Comparison of ENCODE assay signal across 20 cellular contexts in genomic region chr13:79447741-79448140, GRCh38. TPM values are rescaled to one million over a fixed set of nuclear protein-coding genes. Genes with fewer than 3 reads are reported as not detected.
DNase-seq lines count a peak whose midpoint lies in the region; ATAC-seq, FAIRE-seq and TF ChIP-seq lines count a peak whose summit lies in the region.
"Had no signal": no experiment of that assay in that cellular context is flagged by ENCODE, and none has a peak within 500 bp of the region (broad histone marks: within the 10 kb centered on the region; RNA-seq: fewer than 3 reads in every experiment).

No MANE protein-coding gene starts in this region.

- H3K9me3 ChIP-seq in HAP-1 (no peaks in the 10 kb centered on the region), neural progenitor cell (ENCODE audit: low read depth) (no peaks in the 10 kb centered on the region), lower lobe of right lung (no peaks in the 10 kb centered on the region)
- H3K9me3 ChIP-seq: BE2C, SJSA1 had no signal

- no peak overlapping the region for H3K9ac ChIP-seq in neural progenitor cell

- peaks cover 9% of the 10 kb centered on the region for H3K9me3 Mint-ChIP-seq in activated CD4-positive, alpha-beta T cell treated with anti-CD3 and anti-CD28 coated beads, Interleukin-2, amount 10 ng/mL, durations not matched to agents 24 days and 14 days
- no peaks in the 10 kb centered on the region for H3K9me3 Mint-ChIP-seq in activated CD4-positive, alpha-beta T cell treated with anti-CD3 and anti-CD28 coated beads, Interleukin-2, amount 10 ng/mL, durations not matched to agents 7 days and 5 days
- H3K9me3 Mint-ChIP-seq in activated T-helper 1 cell treated with anti-CD3 and anti-CD28 coated beads, Interleukin-12 subunit alpha, Interleukin-12 subunit beta, Interleukin-2, Interleukin-4 antibody, amounts not matched to agents 30 ng/mL and 10 ng/mL and 1 ng/mL, durations not matched to agents 14 hours and 24 hours and 36 hours = peaks cover 11% of the 10 kb centered on the region
- H3K9me3 Mint-ChIP-seq in neural progenitor cell = peaks cover 2% of the 10 kb centered on the region
- H3K9me3 Mint-ChIP-seq: CD4-positive, alpha-beta T cell had no signal

- peaks cover 6% of the 10 kb centered on the region for H3K27me3 ChIP-seq in HAP-1 (ENCODE audit: low read depth)
- peaks cover 58% of the 10 kb centered on the region for H3K27me3 ChIP-seq in neural progenitor cell
- no peaks in the 10 kb centered on the region for H3K27me3 ChIP-seq in lower lobe of right lung (ENCODE audit: low read depth)
- H3K27me3 ChIP-seq: BE2C, SJSA1 had no signal

- POLR2A ChIA-PET in activated CD4-positive, alpha-beta T cell treated with anti-CD3 and anti-CD28 coated beads, Interleukin-2, amount 10 ng/mL, durations not matched to agents 7 days and 5 days (lab: Charles Lee) = interaction anchor here (0.6 kb wide), 1 partner anchor 112 kb away, joined by 3 read pairs; no protein-coding TSS in a partner anchor

- H2AFZ ChIP-seq in neural progenitor cell (replicated peaks) = no peak overlapping the region

- H3K4me1 ChIP-seq in HAP-1 (peaks cover 25% of the 10 kb centered on the region), neural progenitor cell (peaks cover 13% of the 10 kb centered on the region), lower lobe of right lung (peaks cover 5% of the 10 kb centered on the region)

- no peak overlapping the region for H3K4me3 Mint-ChIP-seq in activated CD4-positive, alpha-beta T cell treated with anti-CD3 and anti-CD28 coated beads, Interleukin-2, amount 10 ng/mL, durations not matched to agents 24 days and 14 days
- H3K4me3 Mint-ChIP-seq in activated CD4-positive, alpha-beta T cell treated with anti-CD3 and anti-CD28 coated beads, Interleukin-2, amount 10 ng/mL, durations not matched to agents 7 days and 5 days = no peak overlapping the region
- no peak overlapping the region for H3K4me3 Mint-ChIP-seq in activated T-helper 1 cell treated with anti-CD3 and anti-CD28 coated beads, Interleukin-12 subunit alpha, Interleukin-12 subunit beta, Interleukin-2, Interleukin-4 antibody, amounts not matched to agents 30 ng/mL and 10 ng/mL and 1 ng/mL, durations not matched to agents 14 hours and 24 hours and 36 hours
- H3K4me3 Mint-ChIP-seq in neural progenitor cell = no peak overlapping the region
- H3K4me3 Mint-ChIP-seq: CD4-positive, alpha-beta T cell had no signal

- peaks cover 7% of the 10 kb centered on the region for H3K36me3 Mint-ChIP-seq in activated CD4-positive, alpha-beta T cell treated with anti-CD3 and anti-CD28 coated beads, Interleukin-2, amount 10 ng/mL, durations not matched to agents 24 days and 14 days (ENCODE audit: low read depth)
- no peaks in the 10 kb centered on the region for H3K36me3 Mint-ChIP-seq in activated CD4-positive, alpha-beta T cell treated with anti-CD3 and anti-CD28 coated beads, Interleukin-2, amount 10 ng/mL, durations not matched to agents 7 days and 5 days (ENCODE audit: low read depth)
- H3K36me3 Mint-ChIP-seq in activated T-helper 1 cell treated with anti-CD3 and anti-CD28 coated beads, Interleukin-12 subunit alpha, Interleukin-12 subunit beta, Interleukin-2, Interleukin-4 antibody, amounts not matched to agents 30 ng/mL and 10 ng/mL and 1 ng/mL, durations not matched to agents 14 hours and 24 hours and 36 hours (ENCODE audit: low read depth) = peaks cover 11% of the 10 kb centered on the region
- no peaks in the 10 kb centered on the region for H3K36me3 Mint-ChIP-seq in neural progenitor cell

- intact Hi-C loops in activated CD4-positive, alpha-beta T cell treated with anti-CD3 and anti-CD28 coated beads, Interleukin-2, amount 10 ng/mL, durations not matched to agents 24 days and 14 days (cut with micrococcal nuclease) = no loop called here
- intact Hi-C loops in activated T-helper 1 cell treated with anti-CD3 and anti-CD28 coated beads, Interleukin-12 subunit alpha, Interleukin-12 subunit beta, Interleukin-2, Interleukin-4 antibody, amounts not matched to agents 30 ng/mL and 10 ng/mL and 1 ng/mL, durations not matched to agents 14 hours and 24 hours and 36 hours (cut with micrococcal nuclease) = no loop called here
- intact Hi-C loops in Right ventricle myocardium inferior (cut with DNase I) = no loop called here
- intact Hi-C loops in lower lobe of right lung (cut with DNase I) = no loop called here

- TF ChIP-seq CTCF in neural progenitor cell (IDR thresholded peaks at IDR 0.05) (no peak), lower lobe of right lung (IDR thresholded peaks at IDR 0.05) (no peak)

- peaks cover 8% of the 10 kb centered on the region for H3F3A ChIP-seq in neural progenitor cell (ENCODE audit: low read depth)

- no peak for FAIRE-seq in HTR-8/SVneo (lab: Jason Lieb, UNC)
- FAIRE-seq: A204.1, G401.6, RCC 7860 had no signal

- no peak overlapping the region for H3K4me2 ChIP-seq in neural progenitor cell

- no peaks in the 10 kb centered on the region for H3K27me3 Mint-ChIP-seq in activated CD4-positive, alpha-beta T cell treated with anti-CD3 and anti-CD28 coated beads, Interleukin-2, amount 10 ng/mL, durations not matched to agents 24 days and 14 days
- H3K27me3 Mint-ChIP-seq in activated CD4-positive, alpha-beta T cell treated with anti-CD3 and anti-CD28 coated beads, Interleukin-2, amount 10 ng/mL, durations not matched to agents 7 days and 5 days = no peaks in the 10 kb centered on the region
- H3K27me3 Mint-ChIP-seq in activated T-helper 1 cell treated with anti-CD3 and anti-CD28 coated beads, Interleukin-12 subunit alpha, Interleukin-12 subunit beta, Interleukin-2, Interleukin-4 antibody, amounts not matched to agents 30 ng/mL and 10 ng/mL and 1 ng/mL, durations not matched to agents 14 hours and 24 hours and 36 hours (ENCODE audit: insufficient read depth) = no peaks in the 10 kb centered on the region
- H3K27me3 Mint-ChIP-seq in neural progenitor cell (ENCODE audit: insufficient read depth, low read depth) = peaks cover 2% of the 10 kb centered on the region
- H3K27me3 Mint-ChIP-seq: CD4-positive, alpha-beta T cell had no signal

- no peak for DNase-seq in activated CD4-positive, alpha-beta T cell treated with anti-CD3 and anti-CD28 coated beads, Interleukin-2, amount 10 ng/mL, durations not matched to agents 24 days and 14 days
- no peak for DNase-seq in activated CD4-positive, alpha-beta T cell treated with anti-CD3 and anti-CD28 coated beads, Interleukin-2, amount 10 ng/mL, durations not matched to agents 7 days and 5 days
- DNase-seq in HAP-1 (ENCODE audit: low spot score in 2 of 2) (peak; percentile 33 to 70), neural progenitor cell (ENCODE audit: low spot score) (peak; percentile 25), Right ventricle myocardium inferior (ENCODE audit: missing footprints) (no peak), lower lobe of right lung (no peak), HTR-8/SVneo (ENCODE audit: insufficient read length, low spot score) (no peak)
- DNase-seq in activated T-helper 1 cell treated with anti-CD3 and anti-CD28 coated beads, Interleukin-12 subunit alpha, Interleukin-12 subunit beta, Interleukin-2, Interleukin-4 antibody, amounts not matched to agents 30 ng/mL and 10 ng/mL and 1 ng/mL, durations not matched to agents 14 hours and 24 hours and 36 hours (ENCODE audit: low spot score) = no peak
- DNase-seq: BE2C; Caco-2; CD4-positive, alpha-beta T cell; GOT3; NCI-H1048; NCI-H1417 treated with DMSO at 0.1 percent for 48 hours; NCI-H187; NCI-H748 treated with DMSO at 0.1 percent for 48 hours had no signal

- H3K4me1 Mint-ChIP-seq in activated CD4-positive, alpha-beta T cell treated with anti-CD3 and anti-CD28 coated beads, Interleukin-2, amount 10 ng/mL, durations not matched to agents 24 days and 14 days = peaks cover 59% of the 10 kb centered on the region
- peaks cover 64% of the 10 kb centered on the region for H3K4me1 Mint-ChIP-seq in activated CD4-positive, alpha-beta T cell treated with anti-CD3 and anti-CD28 coated beads, Interleukin-2, amount 10 ng/mL, durations not matched to agents 7 days and 5 days
- peaks cover 72% of the 10 kb centered on the region for H3K4me1 Mint-ChIP-seq in activated T-helper 1 cell treated with anti-CD3 and anti-CD28 coated beads, Interleukin-12 subunit alpha, Interleukin-12 subunit beta, Interleukin-2, Interleukin-4 antibody, amounts not matched to agents 30 ng/mL and 10 ng/mL and 1 ng/mL, durations not matched to agents 14 hours and 24 hours and 36 hours (ENCODE audit: low read depth)
- H3K4me1 Mint-ChIP-seq in neural progenitor cell = peaks cover 39% of the 10 kb centered on the region

- H3K4me3 ChIP-seq in HAP-1 (no peak overlapping the region), neural progenitor cell (no peak overlapping the region), lower lobe of right lung (no peak overlapping the region)
- H3K4me3 ChIP-seq: SJSA1 had no signal

- CTCF ChIA-PET in activated CD4-positive, alpha-beta T cell treated with anti-CD3 and anti-CD28 coated beads, Interleukin-2, amount 10 ng/mL, durations not matched to agents 7 days and 5 days (lab: Charles Lee) = interaction anchor here (0.8 kb wide), 1 partner anchor 75 kb away, joined by 3 read pairs; no protein-coding TSS in a partner anchor

- peak overlapping the region; percentile 39 for H3K27ac Mint-ChIP-seq in activated CD4-positive, alpha-beta T cell treated with anti-CD3 and anti-CD28 coated beads, Interleukin-2, amount 10 ng/mL, durations not matched to agents 24 days and 14 days
- no peak overlapping the region for H3K27ac Mint-ChIP-seq in activated CD4-positive, alpha-beta T cell treated with anti-CD3 and anti-CD28 coated beads, Interleukin-2, amount 10 ng/mL, durations not matched to agents 7 days and 5 days
- H3K27ac Mint-ChIP-seq in activated T-helper 1 cell treated with anti-CD3 and anti-CD28 coated beads, Interleukin-12 subunit alpha, Interleukin-12 subunit beta, Interleukin-2, Interleukin-4 antibody, amounts not matched to agents 30 ng/mL and 10 ng/mL and 1 ng/mL, durations not matched to agents 14 hours and 24 hours and 36 hours = peak overlapping the region; percentile 69
- no peak overlapping the region for H3K27ac Mint-ChIP-seq in neural progenitor cell
- H3K27ac Mint-ChIP-seq: CD4-positive, alpha-beta T cell had no signal

- ATAC-seq in Right ventricle myocardium inferior = no peak
- ATAC-seq in lower lobe of right lung = no peak

- no peak overlapping the region for H3K27ac ChIP-seq in neural progenitor cell
- H3K27ac ChIP-seq in lower lobe of right lung = no peak overlapping the region
- H3K27ac ChIP-seq: SJSA1 had no signal

- in situ Hi-C loops in HAP-1 (cut with MboI; ENCODE audit: low sequenced_read_pairs) = no loop called here

- H3K36me3 ChIP-seq in HAP-1 (replicated peaks) = no peaks in the 10 kb centered on the region
- no peaks in the 10 kb centered on the region for H3K36me3 ChIP-seq in neural progenitor cell
- no peaks in the 10 kb centered on the region for H3K36me3 ChIP-seq in lower lobe of right lung
- H3K36me3 ChIP-seq: BE2C, SJSA1 had no signal

- peaks cover 10% of the 10 kb centered on the region for H4K20me1 ChIP-seq in neural progenitor cell (ENCODE audit: low read depth)

- no peaks in the 10 kb centered on the region for H3K79me2 ChIP-seq in neural progenitor cell (ENCODE audit: low read depth)

RNA-seq across cellular contexts. Expression of gene NDFIP2, which starts 33.2 kb away (rescaled TPM):
- total RNA-seq in activated CD4-positive, alpha-beta T cell treated with anti-CD3 and anti-CD28 coated beads, Interleukin-2, amount 10 ng/mL, durations not matched to agents 24 days and 14 days = 258 and 272 TPM in 2 replicates
- 10 to 100 TPM; 17.8 to 21.2 TPM for total RNA-seq in activated CD4-positive, alpha-beta T cell treated with anti-CD3 and anti-CD28 coated beads, Interleukin-2, amount 10 ng/mL, durations not matched to agents 7 days and 5 days
- total RNA-seq in activated T-helper 1 cell treated with anti-CD3 and anti-CD28 coated beads, Interleukin-12 subunit alpha, Interleukin-12 subunit beta, Interleukin-2, Interleukin-4 antibody, amounts not matched to agents 30 ng/mL and 10 ng/mL and 1 ng/mL, durations not matched to agents 14 hours and 24 hours and 36 hours = 250 and 276 TPM in 2 replicates
- total RNA-seq in neural progenitor cell (ENCODE audit: low replicate concordance) (16.8 and 25.4 TPM in 2 replicates), Right ventricle myocardium inferior (36.4 TPM), lower lobe of right lung (30.0 TPM)

RNA-seq across cellular contexts. Expression of gene RBM26, which starts 41.7 kb away (rescaled TPM):
- total RNA-seq in activated CD4-positive, alpha-beta T cell treated with anti-CD3 and anti-CD28 coated beads, Interleukin-2, amount 10 ng/mL, durations not matched to agents 24 days and 14 days = 96.6 and 100 TPM in 2 replicates
- 10 to 100 TPM; 55.8 to 69.5 TPM for total RNA-seq in activated CD4-positive, alpha-beta T cell treated with anti-CD3 and anti-CD28 coated beads, Interleukin-2, amount 10 ng/mL, durations not matched to agents 7 days and 5 days
- total RNA-seq in activated T-helper 1 cell treated with anti-CD3 and anti-CD28 coated beads, Interleukin-12 subunit alpha, Interleukin-12 subunit beta, Interleukin-2, Interleukin-4 antibody, amounts not matched to agents 30 ng/mL and 10 ng/mL and 1 ng/mL, durations not matched to agents 14 hours and 24 hours and 36 hours = 99.3 and 107 TPM in 2 replicates
- 80.7 and 136 TPM in 2 replicates for total RNA-seq in neural progenitor cell (ENCODE audit: low replicate concordance)
- 19.2 TPM for total RNA-seq in Right ventricle myocardium inferior
- total RNA-seq in lower lobe of right lung = 44.0 TPM

Comparison
In these comparisons a context has a peak if more than half of its experiments do, and no peak if none do; other contexts are left out.
1. H3K27ac Mint-ChIP-seq: peak in activated CD4-positive, alpha-beta T cell treated with anti-CD3 and anti-CD28 coated beads, Interleukin-2, amount 10 ng/mL, durations not matched to agents 24 days and 14 days (single experiment) and activated T-helper 1 cell treated with anti-CD3 and anti-CD28 coated beads, Interleukin-12 subunit alpha, Interleukin-12 subunit beta, Interleukin-2, Interleukin-4 antibody, amounts not matched to agents 30 ng/mL and 10 ng/mL and 1 ng/mL, durations not matched to agents 14 hours and 24 hours and 36 hours (single experiment); none in activated CD4-positive, alpha-beta T cell treated with anti-CD3 and anti-CD28 coated beads, Interleukin-2, amount 10 ng/mL, durations not matched to agents 7 days and 5 days (single experiment) and neural progenitor cell (single experiment).
2. DNase-seq: peak in HAP-1 (2 of 2) and neural progenitor cell (single experiment); none in activated CD4-positive, alpha-beta T cell treated with anti-CD3 and anti-CD28 coated beads, Interleukin-2, amount 10 ng/mL, durations not matched to agents 24 days and 14 days (single experiment), activated CD4-positive, alpha-beta T cell treated with anti-CD3 and anti-CD28 coated beads, Interleukin-2, amount 10 ng/mL, durations not matched to agents 7 days and 5 days (single experiment), activated T-helper 1 cell treated with anti-CD3 and anti-CD28 coated beads, Interleukin-12 subunit alpha, Interleukin-12 subunit beta, Interleukin-2, Interleukin-4 antibody, amounts not matched to agents 30 ng/mL and 10 ng/mL and 1 ng/mL, durations not matched to agents 14 hours and 24 hours and 36 hours (single experiment), Right ventricle myocardium inferior (single experiment), lower lobe of right lung (single experiment) and HTR-8/SVneo (single experiment).